ENCODE assay signal across 1 cellular context in genomic region chr2:206457188-206457634, GRCh38.
TF ChIP-seq lines count a peak whose summit lies in the region.

No MANE protein-coding gene starts in this region.

TF ChIP-seq in GM23338, 12 proteins besides CTCF, POLR2A, EP300 and RAD21 (continued from another document):
- TF ChIP-seq REST (IDR thresholded peaks at IDR 0.05; ENCODE audit: unreplicated experiment) (no peak), ZNF462 (CRISPR knock-in tag; IDR thresholded peaks at IDR 0.05) (no peak), STAT1 (IDR thresholded peaks at IDR 0.05; ENCODE audit: unreplicated experiment) (no peak), ZNF114 (CRISPR knock-in tag; IDR thresholded peaks at IDR 0.05) (no peak), ETS1 (IDR thresholded peaks at IDR 0.05) (no peak)
TF ChIP-seq in GM23338: peak in this region for 0.
